Comparison of ENCODE assay signal across 7 cellular contexts in the genomic region with DNA sequence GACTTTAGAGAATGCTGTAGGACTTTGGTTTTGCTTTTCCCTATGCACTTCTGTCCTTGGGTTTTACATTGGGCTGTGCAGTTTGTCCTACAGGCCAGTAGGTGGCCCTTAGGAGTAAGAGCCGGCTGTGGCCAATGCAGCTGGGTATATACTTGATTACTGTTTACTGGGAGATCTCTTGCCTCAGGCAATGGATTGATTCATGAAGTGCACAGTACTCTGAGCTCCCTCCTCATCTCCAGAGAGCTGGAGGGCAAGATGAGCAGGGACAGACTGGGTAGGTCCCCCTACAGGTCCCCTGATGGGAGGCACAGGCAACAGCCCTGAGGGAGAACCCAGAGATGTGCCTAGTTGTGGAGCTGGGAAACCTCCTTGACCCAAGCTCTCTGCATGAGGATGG.
DNase-seq lines count a peak whose midpoint lies in the region; ATAC-seq and TF ChIP-seq lines count a peak whose summit lies in the region.

No MANE protein-coding gene starts in this region.

- no peaks in the 10 kb centered on the region for H3K4me1 ChIP-seq in Peyer's patch

- no peaks in the 10 kb centered on the region for H3K27me3 ChIP-seq in Peyer's patch

- H3K27ac ChIP-seq in Peyer's patch, result no peak overlapping the region

- H3K4me3 ChIP-seq in Peyer's patch, result no peak overlapping the region

- H3K9me3 ChIP-seq in Peyer's patch, result no peaks in the 10 kb centered on the region

- no peaks in the 10 kb centered on the region for H3K36me3 ChIP-seq in Peyer's patch

- DNase-seq in GM03348 (ENCODE audit: low spot score) (peak; percentile 63), Peyer's patch (no peak), non-pigmented ciliary epithelial cell (ENCODE audit: low read depth) (peak; percentile 28), OCI-M2 (lab: John Stamatoyannopoulos, UW; ENCODE audit: unreplicated experiment) (no peak)

- no peak for TF ChIP-seq POLR2A in Peyer's patch (IDR thresholded peaks at IDR 0.05)

- TF ChIP-seq CTCF in Peyer's patch (IDR thresholded peaks at IDR 0.05), result peak in 4 of 6 experiments; percentile 32 to 57 (median 49)

- ATAC-seq in GM19328 (IDR thresholded peaks at IDR 0.05; ENCODE audit: unreplicated experiment) (peak; percentile 92), HG03108 (IDR thresholded peaks at IDR 0.05; ENCODE audit: unreplicated experiment) (peak; percentile 77), esophagus mucosa (peak; percentile 78)

Comparison
In these comparisons a context has a peak if more than half of its experiments do, and no peak if none do; other contexts are left out.
1. DNase-seq: peak in GM03348 (single experiment) and non-pigmented ciliary epithelial cell (single experiment); none in Peyer's patch (0 of 3) and OCI-M2 (single experiment).
2. Peak in every context shown above with its lines, with median percentiles within 50 percentile points of each other: ATAC-seq.